In the genomic region with DNA sequence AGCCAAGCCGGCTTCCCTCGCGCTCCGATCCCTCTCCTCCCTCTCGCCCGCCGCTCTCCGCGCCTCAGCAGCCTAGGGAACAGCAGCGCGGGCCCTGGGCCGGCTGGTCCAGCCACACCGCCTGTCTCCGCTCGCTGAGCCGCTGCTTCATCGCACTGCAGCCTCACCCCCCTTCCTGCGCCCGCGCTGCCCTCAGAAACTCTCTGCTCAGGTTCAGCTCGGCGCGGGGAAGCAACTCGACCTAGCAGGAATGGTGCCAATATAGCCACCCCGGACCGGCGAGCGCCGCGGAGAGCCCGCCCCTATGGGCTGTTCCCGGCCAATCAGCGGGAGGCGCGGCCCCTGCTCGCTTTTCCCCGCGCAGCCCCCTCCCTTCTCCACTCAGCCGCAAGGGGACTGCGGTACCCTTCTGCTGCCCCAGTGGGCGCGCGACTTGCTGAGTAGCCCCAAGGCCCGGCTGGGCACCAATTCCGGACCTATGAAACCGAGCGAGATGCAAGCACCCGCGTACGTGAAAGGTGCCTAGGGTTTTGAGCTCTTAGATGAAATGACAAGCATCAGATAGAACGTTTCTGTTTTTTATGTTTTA, we compare ENCODE assay signal across 11 cellular contexts. TPM values are rescaled to one million over a fixed set of nuclear protein-coding genes. Genes with fewer than 3 reads are reported as not detected.
A peak's percentile ranks its signal among the peaks of the same experiment; 100 is the strongest.
DNase-seq lines count a peak whose midpoint lies in the region; ATAC-seq, FAIRE-seq and TF ChIP-seq lines count a peak whose summit lies in the region.
"Had no signal": no experiment of that assay in that cellular context is flagged by ENCODE, and none has a peak within 500 bp of the region (broad histone marks: within the 10 kb centered on the region; RNA-seq: fewer than 3 reads in every experiment).

A gene with protein sequence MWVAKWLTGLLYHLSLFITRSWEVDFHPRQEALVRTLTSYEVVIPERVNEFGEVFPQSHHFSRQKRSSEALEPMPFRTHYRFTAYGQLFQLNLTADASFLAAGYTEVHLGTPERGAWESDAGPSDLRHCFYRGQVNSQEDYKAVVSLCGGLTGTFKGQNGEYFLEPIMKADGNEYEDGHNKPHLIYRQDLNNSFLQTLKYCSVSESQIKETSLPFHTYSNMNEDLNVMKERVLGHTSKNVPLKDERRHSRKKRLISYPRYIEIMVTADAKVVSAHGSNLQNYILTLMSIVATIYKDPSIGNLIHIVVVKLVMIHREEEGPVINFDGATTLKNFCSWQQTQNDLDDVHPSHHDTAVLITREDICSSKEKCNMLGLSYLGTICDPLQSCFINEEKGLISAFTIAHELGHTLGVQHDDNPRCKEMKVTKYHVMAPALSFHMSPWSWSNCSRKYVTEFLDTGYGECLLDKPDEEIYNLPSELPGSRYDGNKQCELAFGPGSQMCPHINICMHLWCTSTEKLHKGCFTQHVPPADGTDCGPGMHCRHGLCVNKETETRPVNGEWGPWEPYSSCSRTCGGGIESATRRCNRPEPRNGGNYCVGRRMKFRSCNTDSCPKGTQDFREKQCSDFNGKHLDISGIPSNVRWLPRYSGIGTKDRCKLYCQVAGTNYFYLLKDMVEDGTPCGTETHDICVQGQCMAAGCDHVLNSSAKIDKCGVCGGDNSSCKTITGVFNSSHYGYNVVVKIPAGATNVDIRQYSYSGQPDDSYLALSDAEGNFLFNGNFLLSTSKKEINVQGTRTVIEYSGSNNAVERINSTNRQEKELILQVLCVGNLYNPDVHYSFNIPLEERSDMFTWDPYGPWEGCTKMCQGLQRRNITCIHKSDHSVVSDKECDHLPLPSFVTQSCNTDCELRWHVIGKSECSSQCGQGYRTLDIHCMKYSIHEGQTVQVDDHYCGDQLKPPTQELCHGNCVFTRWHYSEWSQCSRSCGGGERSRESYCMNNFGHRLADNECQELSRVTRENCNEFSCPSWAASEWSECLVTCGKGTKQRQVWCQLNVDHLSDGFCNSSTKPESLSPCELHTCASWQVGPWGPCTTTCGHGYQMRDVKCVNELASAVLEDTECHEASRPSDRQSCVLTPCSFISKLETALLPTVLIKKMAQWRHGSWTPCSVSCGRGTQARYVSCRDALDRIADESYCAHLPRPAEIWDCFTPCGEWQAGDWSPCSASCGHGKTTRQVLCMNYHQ (N-terminal part only) (minus strand): TSS at position 233 of the 589 bp plus-strand sequence. CDS start 282 bp downstream, outside the sequence.

- DNase-seq in HepG2 (ENCODE audit: low spot score): no peak
- DNase-seq in right lobe of liver: no peak
- peak in 1 of 2 donors; percentile 2 for DNase-seq in cardiac fibroblast (ENCODE audit: low read depth in 2 of 2)
- DNase-seq in kidney tubule cell (ENCODE audit: low spot score): peak; percentile 15
- DNase-seq in NCI-H146 (lab: John Stamatoyannopoulos, UW): no peak
- no peak for DNase-seq in NCI-H345 (lab: John Stamatoyannopoulos, UW)
- DNase-seq in SJCRH30: no peak
- DNase-seq: adrenal gland had no signal

- TF ChIP-seq EP300 in HepG2 (IDR thresholded peaks at IDR 0.05; ENCODE audit: low read depth in 2 of 2, low read length in 2 of 2): no peak
- no peak for TF ChIP-seq EP300 in HepG2 (CRISPR knock-in tag; IDR thresholded peaks at IDR 0.05; ENCODE audit: borderline replicate concordance)

- 14% methylated on average over 11 of the region's 51 CpGs for WGBS in HepG2 (ENCODE audit: low lambda C conversion rate)
- 5% methylated on average over 22 of the region's 51 CpGs for WGBS in right lobe of liver (ENCODE audit: insufficient coverage, low coverage, low lambda C conversion rate, missing lambda C conversion rate)

- POLR2A ChIA-PET in HepG2 (lab: Yijun Ruan, JAX): no interaction called here

- in situ Hi-C loops in HepG2 (cut with HindIII; ENCODE audit: extremely low pct_ligation_motif_present, low pct_unique_long_range_greater_than_20kb): no loop called here

- CTCF ChIA-PET in HepG2 (lab: Yijun Ruan, JAX; ENCODE audit: low intra/inter-chr PET ratio, low total read pairs): no interaction called here

- no peak within 1 kb of the TSS for H2AFZ ChIP-seq in HepG2 (ENCODE audit: low read length)

- no TSS peak for BruUV-seq in HepG2 (replicated peaks; lab: Mats Ljungman, UMichigan)

- TF ChIP-seq POLR2A in HepG2 (IDR thresholded peaks at IDR 0.05; ENCODE audit: insufficient read depth in 1 of 2, low read depth in 2 of 2, low read length in 2 of 2) (no peak), right lobe of liver (IDR thresholded peaks at IDR 0.05) (no peak)

- H3K9me3 ChIP-seq in HepG2 (ENCODE audit: low read length) (no peaks in the 10 kb centered on the region), right lobe of liver (no peaks in the 10 kb centered on the region), SJCRH30 (replicated peaks) (peaks cover 7% of the 10 kb centered on the region)

- FAIRE-seq in HepG2 (lab: Jason Lieb, UNC): no peak

- H3K27ac ChIP-seq in HepG2 (ENCODE audit: extremely low read length, insufficient read depth, low read length) (no peak within 1 kb of the TSS), right lobe of liver (no peak within 1 kb of the TSS), SJCRH30 (no peak within 1 kb of the TSS)
- H3K27ac ChIP-seq: adrenal gland, heart left ventricle had no signal

- H4K20me1 ChIP-seq in HepG2 (ENCODE audit: insufficient read depth, low read length): no peaks in the 10 kb centered on the region

- H3K4me3 ChIP-seq in HepG2 (replicated peaks in 1 of 3; ENCODE audit: insufficient read depth in 1 of 3, low read depth in 2 of 3, low read length in 3 of 3) (peak within 1 kb of the TSS in 1 of 3 experiments; percentile 10; a peak in 1 of 6 replicates), right lobe of liver (no peak within 1 kb of the TSS), cardiac fibroblast (replicated peaks in 1 of 2; ENCODE audit: low read depth in 2 of 2, low read length in 2 of 2) (peak within 1 kb of the TSS; percentile 7 to 15), SJCRH30 (no peak within 1 kb of the TSS)
- H3K4me3 ChIP-seq: adrenal gland had no signal

- H3K9ac ChIP-seq in HepG2 (ENCODE audit: insufficient read depth, low read depth, low read length): no peak within 1 kb of the TSS

- H3K4me1 ChIP-seq in HepG2 (ENCODE audit: insufficient read depth, low read length) (no peaks in the 10 kb centered on the region), right lobe of liver (no peaks in the 10 kb centered on the region), SJCRH30 (peaks cover 28% of the 10 kb centered on the region)
- H3K4me1 ChIP-seq: adrenal gland had no signal

- peaks cover 0 to 22% of the 10 kb centered on the region in 2 experiments; a peak in 2 of 5 replicates for H3K27me3 ChIP-seq in HepG2 (ENCODE audit: control insufficient read depth in 1 of 2, insufficient read depth in 2 of 2, low read length in 2 of 2)
- H3K27me3 ChIP-seq in right lobe of liver: peaks cover 0 to 11% of the 10 kb centered on the region in 2 donors
- no peaks in the 10 kb centered on the region for H3K27me3 ChIP-seq in SJCRH30

- ATAC-seq in HepG2: no peak; the same call in 2 of the 3 replicates
- ATAC-seq in right lobe of liver: no peak
- no peak for ATAC-seq in GM19467 (IDR thresholded peaks at IDR 0.05; ENCODE audit: unreplicated experiment)
- ATAC-seq: HCT116 had no signal

- TF ChIP-seq CTCF in HepG2 (CRISPR knock-in tag; IDR thresholded peaks at IDR 0.05): no peak
- TF ChIP-seq CTCF in right lobe of liver (IDR thresholded peaks at IDR 0.05): no peak
- TF ChIP-seq CTCF in cardiac fibroblast (IDR thresholded peaks at IDR 0.05; ENCODE audit: low read depth, low read length): no peak

- H3K36me3 ChIP-seq in HepG2 (replicated peaks in 1 of 2; ENCODE audit: control insufficient read depth in 1 of 2, insufficient read depth in 2 of 2, low read length in 2 of 2): no peaks in the 10 kb centered on the region
- no peaks in the 10 kb centered on the region for H3K36me3 ChIP-seq in right lobe of liver
- no peaks in the 10 kb centered on the region for H3K36me3 ChIP-seq in SJCRH30
- H3K36me3 ChIP-seq: adrenal gland, heart left ventricle had no signal

- peak within 1 kb of the TSS; percentile 7; the same call in 1 of the 2 replicates for H3K4me2 ChIP-seq in HepG2 (ENCODE audit: low read depth, low read length)

- no peaks in the 10 kb centered on the region for H3K79me2 ChIP-seq in HepG2 (ENCODE audit: insufficient read depth, low read length)

- intact Hi-C loops in HepG2 (cut with micrococcal nuclease; ENCODE audit: unreplicated experiment): no loop called here
- intact Hi-C loops in right lobe of liver (cut with DNase I): no loop called here

- TF ChIP-seq RAD21 in HepG2 (CRISPR knock-in tag; IDR thresholded peaks at IDR 0.05): no peak

TF ChIP-seq in HepG2, 621 proteins besides CTCF, POLR2A, EP300 and RAD21 (continues in another document):
- TF ChIP-seq KDM5A (IDR thresholded peaks at IDR 0.05; ENCODE audit: borderline replicate concordance, low read length): no peak

RNA-seq across cellular contexts. Expression of the gene that starts here (rescaled TPM):
- total RNA-seq in HepG2 (2016; rRNA removed; fragmentation: Illumina TruSeq; extraction: Trizol) (not detected in 2 replicates), right lobe of liver (not detected)
- total RNA-seq in HepG2 (2016; cell fraction: cytosol; rRNA removed; fragmentation: Illumina TruSeq; extraction: Trizol; ENCODE audit: low read depth): not detected in 2 replicates
- total RNA-seq in HepG2 (2016; cell fraction: insoluble cytoplasmic fraction; rRNA removed; fragmentation: Illumina TruSeq; extraction: Trizol): not detected in 2 replicates
- total RNA-seq in HepG2 (2016; cell fraction: membrane; rRNA removed; fragmentation: Illumina TruSeq; extraction: Trizol): not detected in 2 replicates
- total RNA-seq in HepG2 (2016; cell fraction: nucleus; rRNA removed; fragmentation: Illumina TruSeq; extraction: Trizol): not detected in 2 replicates
- not detected in 2 replicates for polyA plus RNA-seq in HepG2 (2011; rRNA removed)
- polyA plus RNA-seq in HepG2 (2011; cell fraction: cytosol; rRNA removed): not detected in 2 replicates
- polyA plus RNA-seq in HepG2 (2011; cell fraction: nucleus; rRNA removed): 0.05 TPM in 1 of 2 replicates, not detected in the other
- not detected in 2 replicates for polyA plus RNA-seq in HepG2 (2012)
- polyA plus RNA-seq in HepG2 (2016; cell fraction: cytosol; fragmentation: Illumina TruSeq; extraction: Trizol; ENCODE audit: low read depth): not detected in 2 replicates
- polyA plus RNA-seq in HepG2 (2016; cell fraction: insoluble cytoplasmic fraction; fragmentation: Illumina TruSeq; extraction: Trizol; ENCODE audit: low read depth): not detected in 2 replicates
- not detected in 2 replicates for polyA plus RNA-seq in HepG2 (2016; cell fraction: membrane; fragmentation: Illumina TruSeq; extraction: Trizol; ENCODE audit: low read depth)
- polyA plus RNA-seq in HepG2 (2016; cell fraction: nucleus; fragmentation: Illumina TruSeq; extraction: Trizol; ENCODE audit: insufficient read depth, low read depth): not detected in 2 replicates
- polyA minus RNA-seq in HepG2 (2011; rRNA and poly(A)+ RNA removed; ENCODE audit: low replicate concordance): not detected in 2 replicates
- polyA minus RNA-seq in HepG2 (2011; cell fraction: cytosol; rRNA and poly(A)+ RNA removed): not detected in 2 replicates
- not detected in 2 replicates for polyA minus RNA-seq in HepG2 (2011; cell fraction: nucleus; rRNA and poly(A)+ RNA removed)
- total RNA-seq in SJCRH30 (2014; rRNA removed; shearing (Covaris generic)): 0.03 TPM in 1 of 2 replicates, not detected in the other
- polyA plus RNA-seq: adrenal gland, heart left ventricle had no signal

Comparison
In these comparisons a context has a peak if more than half of its experiments do, and no peak if none do; other contexts are left out.
1. H3K4me3 ChIP-seq: peak in cardiac fibroblast (2 of 2); none in right lobe of liver (0 of 3) and SJCRH30 (single experiment).